In the genomic region with DNA sequence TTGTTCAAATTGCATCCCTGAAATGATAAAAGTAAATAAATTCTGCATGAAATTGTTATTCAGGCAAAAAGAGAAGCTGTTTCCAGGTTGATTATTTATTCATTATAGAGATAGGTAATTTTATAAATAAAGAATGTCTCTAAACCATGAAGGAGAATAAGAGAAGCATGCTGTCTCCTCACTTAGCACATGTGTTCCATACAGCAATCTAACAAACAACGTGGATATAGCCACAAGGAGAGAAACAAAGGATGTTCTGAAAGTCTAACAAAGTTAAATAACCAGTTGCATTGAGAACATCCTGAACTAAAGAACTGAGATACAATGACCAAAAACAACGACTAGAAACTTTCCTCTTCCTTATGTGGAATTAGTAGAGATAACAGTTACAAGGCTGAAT, we compare ENCODE assay signal across 1 cellular context.
TF ChIP-seq lines count a peak whose summit lies in the region.

No MANE protein-coding gene starts in this region.

TF ChIP-seq in HepG2, 621 proteins besides CTCF, POLR2A, EP300 and RAD21:
- TF ChIP-seq, protein P1, sequence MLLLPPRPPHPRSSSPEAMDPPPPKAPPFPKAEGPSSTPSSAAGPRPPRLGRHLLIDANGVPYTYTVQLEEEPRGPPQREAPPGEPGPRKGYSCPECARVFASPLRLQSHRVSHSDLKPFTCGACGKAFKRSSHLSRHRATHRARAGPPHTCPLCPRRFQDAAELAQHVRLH (CRISPR knock-in tag; IDR thresholded peaks at IDR 0.05; ENCODE audit: borderline replicate concordance, low read depth), result no peak
- TF ChIP-seq, protein P2, sequence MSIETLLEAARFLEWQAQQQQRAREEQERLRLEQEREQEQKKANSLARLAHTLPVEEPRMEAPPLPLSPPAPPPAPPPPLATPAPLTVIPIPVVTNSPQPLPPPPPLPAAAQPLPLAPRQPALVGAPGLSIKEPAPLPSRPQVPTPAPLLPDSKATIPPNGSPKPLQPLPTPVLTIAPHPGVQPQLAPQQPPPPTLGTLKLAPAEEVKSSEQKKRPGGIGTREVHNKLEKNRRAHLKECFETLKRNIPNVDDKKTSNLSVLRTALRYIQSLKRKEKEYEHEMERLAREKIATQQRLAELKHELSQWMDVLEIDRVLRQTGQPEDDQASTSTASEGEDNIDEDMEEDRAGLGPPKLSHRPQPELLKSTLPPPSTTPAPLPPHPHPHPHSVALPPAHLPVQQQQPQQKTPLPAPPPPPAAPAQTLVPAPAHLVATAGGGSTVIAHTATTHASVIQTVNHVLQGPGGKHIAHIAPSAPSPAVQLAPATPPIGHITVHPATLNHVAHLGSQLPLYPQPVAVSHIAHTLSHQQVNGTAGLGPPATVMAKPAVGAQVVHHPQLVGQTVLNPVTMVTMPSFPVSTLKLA (IDR thresholded peaks at IDR 0.05), result peak; percentile 91
